Comparison of ENCODE assay signal across 8 cellular contexts in the genomic region with DNA sequence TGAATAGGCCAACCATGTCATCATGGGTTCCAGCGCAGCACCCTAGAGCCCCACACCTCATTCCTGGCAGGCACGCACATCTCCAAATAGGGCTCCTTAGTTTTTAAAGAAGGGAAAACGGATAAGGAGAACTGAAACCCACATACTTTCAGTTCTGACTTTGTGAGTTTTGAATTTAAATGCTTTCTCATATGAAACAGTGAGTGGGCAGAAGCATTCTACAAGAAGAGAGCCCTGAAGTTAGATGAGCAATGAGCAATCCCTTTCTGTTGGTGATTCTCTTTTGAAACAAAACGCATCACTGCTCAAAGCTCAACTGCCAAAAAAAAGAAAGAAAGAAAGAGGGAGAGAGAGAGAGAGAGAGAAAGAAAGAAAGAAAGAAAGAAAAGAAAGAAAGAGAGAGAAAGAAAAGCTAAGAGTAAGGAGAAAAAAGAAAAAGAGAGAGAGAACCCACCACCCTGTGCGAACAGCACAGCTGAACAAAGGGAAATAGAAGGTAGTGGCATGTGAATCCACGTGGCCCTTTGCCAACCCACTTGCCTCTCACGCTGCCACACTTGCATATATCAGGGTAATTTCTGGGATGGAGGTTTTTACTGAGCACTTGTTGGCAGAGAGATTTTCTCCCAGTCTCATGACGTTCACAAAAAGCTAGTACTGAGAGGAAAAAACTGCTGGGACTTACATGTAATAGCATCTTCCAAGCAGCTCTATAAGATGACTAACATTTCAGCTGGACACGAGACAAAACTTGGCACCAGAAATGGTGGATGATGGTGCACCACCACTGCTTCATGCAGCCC. TPM values are rescaled to one million over a fixed set of nuclear protein-coding genes. Genes with fewer than 3 reads are reported as not detected.
A peak's percentile ranks its signal among the peaks of the same experiment; 100 is the strongest.
DNase-seq lines count a peak whose midpoint lies in the region; ATAC-seq and TF ChIP-seq lines count a peak whose summit lies in the region.
"Had no signal": no experiment of that assay in that cellular context is flagged by ENCODE, and none has a peak within 500 bp of the region (broad histone marks: within the 10 kb centered on the region; RNA-seq: fewer than 3 reads in every experiment).

No MANE protein-coding gene starts in this region.

- ATAC-seq in GM18870 (IDR thresholded peaks at IDR 0.05; ENCODE audit: unreplicated experiment), result peak; percentile 59
- ATAC-seq in HG02759 (IDR thresholded peaks at IDR 0.05; ENCODE audit: unreplicated experiment), result peak; percentile 59
- no peak for ATAC-seq in Panc1

- in situ Hi-C loops in Panc1 (cut with HindIII; ENCODE audit: low pct_unique_long_range_greater_than_20kb, low sequenced_read_pairs), result no loop called here

- intact Hi-C loops in Panc1 (cut with micrococcal nuclease; ENCODE audit: unreplicated experiment), result no loop called here
- intact Hi-C loops in vagina (cut with DNase I), result no loop called here

- H3K4me1 ChIP-seq in Panc1 (ENCODE audit: control insufficient read depth, insufficient read depth, low read length) (peaks cover 10% of the 10 kb centered on the region), vagina (no peaks in the 10 kb centered on the region)

- H3K36me3 Mint-ChIP-seq in immature natural killer cell, result peaks cover 0 to 9% (median 0%) of the 10 kb centered on the region in 3 donors

- H3K4me1 Mint-ChIP-seq in immature natural killer cell, result peaks cover 6 to 22% of the 10 kb centered on the region in 2 donors

- CTCF ChIA-PET in Panc1 (lab: Charles Lee), result no interaction called here

- H3K36me3 ChIP-seq in Panc1 (ENCODE audit: control insufficient read depth, insufficient read depth, low read length), result no peaks in the 10 kb centered on the region
- no peaks in the 10 kb centered on the region for H3K36me3 ChIP-seq in vagina
- H3K36me3 ChIP-seq: SJSA1 had no signal

- H3K9me3 ChIP-seq in Panc1 (ENCODE audit: control insufficient read depth, insufficient read depth, low read depth, low read length), result no peaks in the 10 kb centered on the region
- H3K9me3 ChIP-seq in vagina, result no peaks in the 10 kb centered on the region
- H3K9me3 ChIP-seq: SJSA1 had no signal

- no peak overlapping the region for H3K4me3 ChIP-seq in Panc1 (ENCODE audit: low read depth in 2 of 2, low read length in 2 of 2)
- H3K4me3 ChIP-seq in vagina, result no peak overlapping the region
- H3K4me3 ChIP-seq: SJSA1 had no signal

- BruUV-seq in Panc1 (replicated peaks; lab: Mats Ljungman, UMichigan), result no TSS peak

- TF ChIP-seq CTCF in Panc1 (IDR thresholded peaks at IDR 0.05) (no peak), vagina (IDR thresholded peaks at IDR 0.05) (no peak)

- H3K4me3 Mint-ChIP-seq in immature natural killer cell, result peak overlapping the region in 3 of 5 donors; percentile 40 to 70 (median 51)

- no peaks in the 10 kb centered on the region for H3K9me3 Mint-ChIP-seq in immature natural killer cell

- DNase-seq in Panc1 (ENCODE audit: low read depth, low spot score), result no peak
- no peak for DNase-seq in immature natural killer cell
- DNase-seq in NCI-H774 (lab: John Stamatoyannopoulos, UW), result no peak
- no peak for DNase-seq in activated effector memory CD4-positive, alpha-beta T cell treated with Interleukin-2 at 50 U/mL for 16 hours
- no peak for DNase-seq in vagina (ENCODE audit: extremely low spot score in 2 of 2)

- TF ChIP-seq POLR2A in vagina (IDR thresholded peaks at IDR 0.05), result no peak

- H3K27me3 Mint-ChIP-seq in immature natural killer cell (ENCODE audit: low read depth in 3 of 3), result peaks cover 0 to 8% (median 8%) of the 10 kb centered on the region in 3 donors

- POLR2A ChIA-PET in Panc1 (lab: Charles Lee), result no interaction called here

- H3K27ac ChIP-seq in Panc1 (ENCODE audit: low read length) (peak overlapping the region; percentile 69; the same call in 1 of the 2 replicates), vagina (no peak overlapping the region)
- H3K27ac ChIP-seq: SJSA1 had no signal

- H3K27me3 ChIP-seq in Panc1 (ENCODE audit: control insufficient read depth, insufficient read depth, low read length) (no peaks in the 10 kb centered on the region), vagina (no peaks in the 10 kb centered on the region)
- H3K27me3 ChIP-seq: SJSA1 had no signal

- H3K27ac Mint-ChIP-seq in immature natural killer cell, result peak overlapping the region in 4 of 6 donors; percentile 24 to 80 (median 40)

RNA-seq across cellular contexts. Expression of gene TMSB4X, which starts 31.0 kb away (rescaled TPM):
- total RNA-seq in Panc1 (2021; ENCODE audit: unreplicated experiment) (2,928 TPM), vagina (3,119 TPM)
- 5,442 TPM for polyA plus RNA-seq in Panc1 (2012; ENCODE audit: insufficient read length)
- polyA plus RNA-seq in immature natural killer cell, result over 10,000 TPM; 26,219 to 39,735 (median 28,691) TPM

RNA-seq across cellular contexts. Expression of gene FAM9C, which starts 38.5 kb away (rescaled TPM):
- not detected for total RNA-seq in Panc1 (2021; ENCODE audit: unreplicated experiment)
- polyA plus RNA-seq in Panc1 (2012; ENCODE audit: insufficient read length), result not detected
- polyA plus RNA-seq in immature natural killer cell, result not detected
- total RNA-seq in vagina, result not detected
- total RNA-seq: SJSA1 had no signal
